Comparison of ENCODE assay signal across 19 cellular contexts in genomic region chr3:60182697-60183096, GRCh38.
DNase-seq lines count a peak whose midpoint lies in the region; ATAC-seq, FAIRE-seq and TF ChIP-seq lines count a peak whose summit lies in the region.
"Had no signal": no experiment of that assay in that cellular context is flagged by ENCODE, and none has a peak within 500 bp of the region (broad histone marks: within the 10 kb centered on the region; RNA-seq: fewer than 3 reads in every experiment).

No MANE protein-coding gene starts in this region.

- TF ChIP-seq CTCF in AG04450 (IDR thresholded peaks at IDR 0.05; ENCODE audit: low read depth, low read length) (peak; percentile 22; the same call in 1 of the 2 replicates), HCT116 (IDR thresholded peaks at IDR 0.05 in 2 of 3, conservative IDR thresholded peaks at IDR 0.05 in 1 of 3; ENCODE audit: borderline replicate concordance in 1 of 3, insufficient read depth in 1 of 3, low read depth in 2 of 3, low read length in 2 of 3) (peak in 1 of 3 experiments; percentile 15; a peak in 1 of 6 replicates), kidney epithelial cell (IDR thresholded peaks at IDR 0.05; ENCODE audit: insufficient read depth, low read length, poor library complexity, severe bottlenecking) (peak; percentile 8)

- RAD21 ChIA-PET in HCT116 (lab: Charles Lee; ENCODE audit: low non-redundant PET in 1 of 2, low total read pairs in 2 of 2, uncharacterized antibody in 2 of 2, unreplicated experiment in 2 of 2) = no interaction called here

- no peak overlapping the region for H3K27ac ChIP-seq in AG04450 (ENCODE audit: low read depth, low read length)
- H3K27ac ChIP-seq in HCT116 (ENCODE audit: low read depth, low read length) = no peak overlapping the region
- no peak overlapping the region for H3K27ac ChIP-seq in effector memory CD4-positive, alpha-beta T cell (ENCODE audit: insufficient read depth, low read length, poor library complexity, severe bottlenecking)
- H3K27ac ChIP-seq: HL-60, Peyer's patch had no signal

- POLR2A ChIA-PET in AG04450 (lab: Yijun Ruan, JAX) = no interaction called here
- POLR2A ChIA-PET in HCT116 (lab: Charles Lee) = no interaction called here

- H3K36me3 ChIP-seq in HCT116 (ENCODE audit: control insufficient read depth in 1 of 2, insufficient read depth in 2 of 2, low read length in 2 of 2) (no peaks in the 10 kb centered on the region), kidney epithelial cell (ENCODE audit: control insufficient read depth, insufficient read depth, low read length) (no peaks in the 10 kb centered on the region)
- no peaks in the 10 kb centered on the region for H3K36me3 ChIP-seq in effector memory CD4-positive, alpha-beta T cell (ENCODE audit: control insufficient read depth, insufficient read depth, low read length)
- H3K36me3 ChIP-seq: Peyer's patch had no signal

- no peaks in the 10 kb centered on the region for H3K4me1 ChIP-seq in HCT116 (ENCODE audit: control insufficient read depth in 1 of 2, insufficient read depth in 2 of 2, low read length in 2 of 2)
- no peaks in the 10 kb centered on the region for H3K4me1 ChIP-seq in effector memory CD4-positive, alpha-beta T cell (ENCODE audit: control insufficient read depth, insufficient read depth, low read length, poor library complexity, severe bottlenecking)
- H3K4me1 ChIP-seq: Peyer's patch had no signal

- no peak for DNase-seq in AG04450 (ENCODE audit: low read depth, low spot score)
- DNase-seq in HCT116 (ENCODE audit: low read depth, low spot score) = no peak
- peak; percentile 12 for DNase-seq in OCI-M1 (lab: John Stamatoyannopoulos, UW)
- no peak for DNase-seq in kidney epithelial cell (ENCODE audit: low read depth)
- no peak for DNase-seq in frontal cortex (ENCODE audit: low spot score in 2 of 2)
- DNase-seq in effector memory CD4-positive, alpha-beta T cell = no peak
- DNase-seq: DMS 273 treated with DMSO at 0.1 percent for 48 hours, MV-4-11, NCI-H1417 treated with DMSO at 0.1 percent for 48 hours, NCI-H2029 treated with DMSO at 0.1 percent for 48 hours, NCI-H2171 treated with DMSO at 0.1 percent for 48 hours, NCI-H446 treated with DMSO at 0.1 percent for 48 hours, Peyer's patch had no signal

- no peak for ATAC-seq in HCT116
- no peak for ATAC-seq in HG03095 (IDR thresholded peaks at IDR 0.05; ENCODE audit: unreplicated experiment)
- ATAC-seq: Right ventricle myocardium inferior had no signal

- no peaks in the 10 kb centered on the region for H3K79me2 ChIP-seq in HCT116 (ENCODE audit: insufficient read depth, low read length)

- H3K9me3 ChIP-seq in AG04450 (ENCODE audit: control insufficient read depth, insufficient read depth, low read length) = no peaks in the 10 kb centered on the region
- no peaks in the 10 kb centered on the region for H3K9me3 ChIP-seq in HCT116 (ENCODE audit: control insufficient read depth in 1 of 2, insufficient read depth in 1 of 2, low read depth in 1 of 2, low read length in 2 of 2)
- H3K9me3 ChIP-seq in effector memory CD4-positive, alpha-beta T cell (ENCODE audit: control insufficient read depth, low read length) = no peaks in the 10 kb centered on the region
- H3K9me3 ChIP-seq: Peyer's patch had no signal

- BruUV-seq in HCT116 (replicated peaks; lab: Mats Ljungman, UMichigan) = no TSS peak

- H3K27me3 ChIP-seq in AG04450 (ENCODE audit: control insufficient read depth, insufficient read depth, low read length) (no peaks in the 10 kb centered on the region), HCT116 (ENCODE audit: insufficient read depth, low read length) (no peaks in the 10 kb centered on the region), kidney epithelial cell (ENCODE audit: control insufficient read depth, insufficient read depth, low read length) (no peaks in the 10 kb centered on the region)
- no peaks in the 10 kb centered on the region for H3K27me3 ChIP-seq in effector memory CD4-positive, alpha-beta T cell (replicated peaks; ENCODE audit: control insufficient read depth, insufficient read depth, low read length, poor library complexity, severe bottlenecking)
- H3K27me3 ChIP-seq: Peyer's patch had no signal

- intact Hi-C loops in HCT116 (cut with micrococcal nuclease) = no loop called here

- TF ChIP-seq POLR2A in HCT116 (IDR thresholded peaks at IDR 0.05; ENCODE audit: borderline replicate concordance, extremely low read depth, insufficient read depth, insufficient read length) = no peak

- H3K4me3 ChIP-seq in AG04450 (ENCODE audit: low read depth, low read length) (no peak overlapping the region), HCT116 (replicated peaks in 1 of 2; ENCODE audit: low read depth in 1 of 2, low read length in 2 of 2) (no peak overlapping the region), kidney epithelial cell (ENCODE audit: low read depth, low read length) (no peak overlapping the region)
- H3K4me3 ChIP-seq in effector memory CD4-positive, alpha-beta T cell (ENCODE audit: insufficient read depth, low read depth, low read length, poor library complexity, severe bottlenecking) = no peak overlapping the region
- H3K4me3 ChIP-seq: Peyer's patch had no signal

- 0 out of 2 replicates have a peak, but pooled peaks have one; percentile 10 for TF ChIP-seq RAD21 in HCT116 (IDR thresholded peaks at IDR 0.05; ENCODE audit: low read depth)

- no peaks in the 10 kb centered on the region for H3K9me2 ChIP-seq in HCT116 (ENCODE audit: insufficient read depth)

- no peak overlapping the region for H3K9ac ChIP-seq in HCT116 (ENCODE audit: low read length)

- H2AFZ ChIP-seq in HCT116 (ENCODE audit: low read depth, low read length, poor library complexity, severe bottlenecking) = no peak overlapping the region

- FAIRE-seq in frontal cortex (lab: Jason Lieb, UNC) = no peak
- FAIRE-seq: GM19239, H54, HTR-8/SVneo had no signal

- H4K20me1 ChIP-seq in HCT116 (ENCODE audit: insufficient read depth) = no peaks in the 10 kb centered on the region

- CTCF ChIA-PET in AG04450 (lab: Charles Lee) (no interaction called here), HCT116 (lab: Charles Lee) (no interaction called here)

- H3K4me2 ChIP-seq in HCT116 (ENCODE audit: low read length) = no peak overlapping the region

TF ChIP-seq in HCT116, 20 proteins besides CTCF, POLR2A, EP300 and RAD21 (continues in another document):
- TF ChIP-seq ELF1 (IDR thresholded peaks at IDR 0.05; ENCODE audit: borderline replicate concordance, low read depth) (no peak), SIN3A (IDR thresholded peaks at IDR 0.05; ENCODE audit: low read depth) (no peak), ZNF274 (IDR thresholded peaks at IDR 0.05; ENCODE audit: low read depth, low read length) (no peak), YY1 (IDR thresholded peaks at IDR 0.05; ENCODE audit: extremely low read depth, insufficient replicate concordance, low read depth, low read length) (no peak), FOSL1 (IDR thresholded peaks at IDR 0.05; ENCODE audit: low read depth) (no peak), SRF (IDR thresholded peaks at IDR 0.05; ENCODE audit: low read depth) (no peak), POLR2AphosphoS5 (IDR thresholded peaks at IDR 0.05; ENCODE audit: low read depth, low read length) (no peak), ZFX (IDR thresholded peaks at IDR 0.05) (no peak), TCF7L2 (IDR thresholded peaks at IDR 0.05; ENCODE audit: borderline replicate concordance, extremely low read depth, insufficient read depth, insufficient read length) (no peak), ZBTB33 (IDR thresholded peaks at IDR 0.05; ENCODE audit: extremely low read depth, insufficient replicate concordance, low read length) (no peak), JUND (IDR thresholded peaks at IDR 0.05) (no peak), EZH2 (IDR thresholded peaks at IDR 0.05) (no peak), REST (IDR thresholded peaks at IDR 0.05; ENCODE audit: low read depth) (no peak)
